14 cellular contexts compared by ENCODE assay signal in the genomic region with DNA sequence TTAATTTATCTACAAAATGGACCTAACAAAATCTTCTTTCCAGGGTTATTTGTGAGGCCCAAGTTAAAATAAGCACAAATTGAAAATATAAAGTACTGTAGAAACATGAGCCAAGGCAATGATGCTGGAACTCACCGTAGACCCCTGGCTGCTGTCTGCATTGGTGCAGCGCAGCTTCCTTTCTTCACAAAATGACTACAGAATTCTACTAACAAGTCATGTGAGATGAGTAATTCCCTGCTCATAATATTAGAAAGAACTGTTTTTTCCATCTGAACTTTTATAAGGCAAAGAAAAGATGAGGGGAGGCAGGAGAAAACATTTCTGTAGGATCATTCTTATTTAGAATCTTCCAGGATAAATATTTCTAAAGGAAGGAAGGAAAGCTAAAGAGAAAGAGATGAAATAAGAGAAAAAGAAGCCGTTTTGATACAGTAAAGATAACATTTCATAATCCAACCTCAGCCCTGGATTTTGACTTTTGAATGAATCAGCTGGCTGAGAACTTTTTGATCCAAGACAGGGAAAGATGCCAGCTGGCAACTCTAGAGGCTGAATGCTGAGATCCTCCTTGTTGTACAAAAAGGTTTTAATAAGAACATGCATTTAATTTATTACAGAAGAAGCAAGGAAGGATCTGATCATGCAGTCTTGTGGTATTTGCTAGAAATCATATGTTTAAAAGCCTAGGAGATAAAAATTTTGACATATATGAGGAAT.
DNase-seq lines count a peak whose midpoint lies in the region; ATAC-seq, FAIRE-seq and TF ChIP-seq lines count a peak whose summit lies in the region.
"Had no signal": no experiment of that assay in that cellular context is flagged by ENCODE, and none has a peak within 500 bp of the region (broad histone marks: within the 10 kb centered on the region; RNA-seq: fewer than 3 reads in every experiment).

No MANE protein-coding gene starts in this region.

- no peaks in the 10 kb centered on the region for H3F3A ChIP-seq in Loucy (ENCODE audit: low read depth)

- H3K27ac ChIP-seq in A673 (ENCODE audit: low read depth, low read length, poor library complexity, severe bottlenecking) (no peak overlapping the region), dorsolateral prefrontal cortex (no peak overlapping the region), Karpas-422 (ENCODE audit: low read length) (no peak overlapping the region), kidney (ENCODE audit: low read depth in 2 of 2, low read length in 2 of 2) (no peak overlapping the region)
- H3K27ac ChIP-seq: KMS-11 had no signal

- no peak for ATAC-seq in HG02970 (IDR thresholded peaks at IDR 0.05; ENCODE audit: low FRiP score, unreplicated experiment)
- ATAC-seq: naive thymus-derived CD8-positive, alpha-beta T cell; stimulated activated naive B cell treated with anti-CD40 and anti-IgM and Interleukin-4, amounts not matched to agents 10 μg/mL and 1 μg/mL and 100 μg/mL, for 72 hours had no signal

- H3K27me3 ChIP-seq in A673 (replicated peaks; ENCODE audit: insufficient read depth, low read depth, low read length, poor library complexity) (no peaks in the 10 kb centered on the region), Loucy (ENCODE audit: insufficient read depth, low read length, poor library complexity, severe bottlenecking) (no peaks in the 10 kb centered on the region), bronchial epithelial cell (ENCODE audit: control insufficient read depth, insufficient read depth, low read length) (no peaks in the 10 kb centered on the region), dorsolateral prefrontal cortex (peaks cover 0 to 4% (median 0%) of the 10 kb centered on the region in 45 donors), Karpas-422 (ENCODE audit: low read length) (no peaks in the 10 kb centered on the region)

- H3K9ac ChIP-seq in Loucy (ENCODE audit: low read depth, low read length, poor library complexity, severe bottlenecking) (no peak overlapping the region), Karpas-422 (ENCODE audit: low read length) (no peak overlapping the region), kidney (ENCODE audit: low read length in 2 of 2) (no peak overlapping the region)
- H3K9ac ChIP-seq: KMS-11 had no signal

- H3K36me3 ChIP-seq in A673 (ENCODE audit: insufficient read depth, low read length, poor library complexity, severe bottlenecking): no peaks in the 10 kb centered on the region
- H3K36me3 ChIP-seq in Loucy (ENCODE audit: insufficient read depth, low read length): no peaks in the 10 kb centered on the region
- no peaks in the 10 kb centered on the region for H3K36me3 ChIP-seq in bronchial epithelial cell (ENCODE audit: control insufficient read depth, insufficient read depth, low read length)
- H3K36me3 ChIP-seq in Karpas-422 (ENCODE audit: insufficient read depth, low read length): no peaks in the 10 kb centered on the region
- H3K36me3 ChIP-seq in kidney (ENCODE audit: control insufficient read depth in 1 of 2, insufficient read depth in 2 of 2, low read length in 2 of 2): no peaks in the 10 kb centered on the region

- H3K79me2 ChIP-seq in Loucy (ENCODE audit: insufficient read depth, low read length) (no peaks in the 10 kb centered on the region), Karpas-422 (ENCODE audit: low read length) (no peaks in the 10 kb centered on the region)

- no TSS peak for BruUV-seq in A673 (replicated peaks; lab: Mats Ljungman, UMichigan)

- POLR2A ChIA-PET in A673 (lab: Charles Lee; ENCODE audit: low non-redundant PET): no interaction called here

- no peak for FAIRE-seq in bronchial epithelial cell (lab: Jason Lieb, UNC)
- FAIRE-seq in kidney (lab: Jason Lieb, UNC): no peak

- intact Hi-C loops in A673 (cut with micrococcal nuclease; ENCODE audit: unreplicated experiment): no loop called here
- intact Hi-C loops in dorsolateral prefrontal cortex (cut with DNase I): no loop called here
- intact Hi-C loops in kidney (cut with DNase I): no loop called here

- CTCF ChIA-PET in A673 (lab: Charles Lee): no interaction called here

- H3K9me3 ChIP-seq in A673 (ENCODE audit: low read depth, low read length, poor library complexity, severe bottlenecking) (no peaks in the 10 kb centered on the region), Loucy (ENCODE audit: insufficient read depth, low read depth, low read length) (no peaks in the 10 kb centered on the region), Karpas-422 (ENCODE audit: low read length) (no peaks in the 10 kb centered on the region), kidney (ENCODE audit: control insufficient read depth in 1 of 2, low read length in 2 of 2) (no peaks in the 10 kb centered on the region)

- H3K4me1 ChIP-seq in A673 (ENCODE audit: insufficient read depth, low read length, poor library complexity, severe bottlenecking): no peaks in the 10 kb centered on the region
- no peaks in the 10 kb centered on the region for H3K4me1 ChIP-seq in Loucy (ENCODE audit: insufficient read depth, low read length, poor library complexity, severe bottlenecking)
- H3K4me1 ChIP-seq in Karpas-422 (ENCODE audit: low read length): no peaks in the 10 kb centered on the region
- no peaks in the 10 kb centered on the region for H3K4me1 ChIP-seq in kidney (ENCODE audit: control insufficient read depth in 1 of 2, insufficient read depth in 1 of 2, low read depth in 1 of 2, low read length in 2 of 2)

- H2AFZ ChIP-seq in Loucy (ENCODE audit: low read length) (no peak overlapping the region), Karpas-422 (ENCODE audit: low read length) (no peak overlapping the region)

- DNase-seq in A673 (ENCODE audit: low spot score) (no peak), bronchial epithelial cell (ENCODE audit: low read depth) (peak; percentile 26), left kidney (ENCODE audit: low read depth, low spot score) (peak; percentile 56), dorsolateral prefrontal cortex (no peak), Karpas-422 (no peak), kidney (no peak)
- DNase-seq: activated CD4-positive, alpha-beta memory T cell treated with anti-CD3 and anti-CD28 coated beads, Interleukin-2, amount 10 ng/mL, durations not matched to agents 7 days and 5 days; activated naive CD4-positive, alpha-beta T cell treated with anti-CD3 and anti-CD28 coated beads, Interleukin-2, amount 50 U/mL, for 16 hours; naive thymus-derived CD8-positive, alpha-beta T cell; NCI-H446 treated with DMSO at 0.1 percent for 48 hours; stimulated activated naive B cell treated with anti-CD40 and anti-IgM and Interleukin-4, amounts not matched to agents 10 μg/mL and 1 μg/mL and 100 μg/mL, for 72 hours had no signal

- TF ChIP-seq CTCF in A673 (conservative IDR thresholded peaks at IDR 0.05; ENCODE audit: low read depth, low read length) (peak; percentile 17; the same call in 1 of the 2 replicates), Loucy (conservative IDR thresholded peaks at IDR 0.05; ENCODE audit: low read length) (peak; percentile 27; the same call in 1 of the 2 replicates), bronchial epithelial cell (IDR thresholded peaks at IDR 0.05; ENCODE audit: insufficient read depth, low read length, severe bottlenecking) (no peak), dorsolateral prefrontal cortex (IDR thresholded peaks at IDR 0.05 in 54 of 56, conservative IDR thresholded peaks at IDR 0.05 in 2 of 56; ENCODE audit: low read depth in 1 of 56, partially characterized antibody in 56 of 56) (peak in 1 of 56 donors; percentile 5), kidney (IDR thresholded peaks at IDR 0.05; ENCODE audit: borderline replicate concordance, extremely low read depth, insufficient read depth) (no peak)

- H3K4me2 ChIP-seq in Loucy (ENCODE audit: low read depth, low read length, poor library complexity, severe bottlenecking): no peak overlapping the region
- no peak overlapping the region for H3K4me2 ChIP-seq in Karpas-422 (ENCODE audit: low read depth, low read length, poor library complexity, severe bottlenecking)
- H3K4me2 ChIP-seq: KMS-11 had no signal

- H3K4me3 ChIP-seq in A673 (ENCODE audit: low read depth, low read length, poor library complexity, severe bottlenecking): no peak overlapping the region
- no peak overlapping the region for H3K4me3 ChIP-seq in Loucy (ENCODE audit: low read length, poor library complexity, severe bottlenecking)
- H3K4me3 ChIP-seq in bronchial epithelial cell (ENCODE audit: low read depth, low read length): no peak overlapping the region
- no peak overlapping the region for H3K4me3 ChIP-seq in dorsolateral prefrontal cortex
- no peak overlapping the region for H3K4me3 ChIP-seq in Karpas-422 (ENCODE audit: low read length)
- H3K4me3 ChIP-seq in kidney (ENCODE audit: low read length in 2 of 2): no peak overlapping the region

- H3K9me2 ChIP-seq in Loucy (replicated peaks; ENCODE audit: low read depth, low read length) (no peaks in the 10 kb centered on the region), Karpas-422 (replicated peaks; ENCODE audit: insufficient read depth, low read length) (no peaks in the 10 kb centered on the region)

- no peaks in the 10 kb centered on the region for H4K20me1 ChIP-seq in Loucy (ENCODE audit: insufficient read depth, low read length, poor library complexity, severe bottlenecking)
- no peaks in the 10 kb centered on the region for H4K20me1 ChIP-seq in Karpas-422 (ENCODE audit: insufficient read depth, low read depth, low read length)

Comparison
In these comparisons a context has a peak if more than half of its experiments do, and no peak if none do; other contexts are left out.
1. DNase-seq: peak in bronchial epithelial cell (single experiment) and left kidney (single experiment); none in A673 (single experiment), dorsolateral prefrontal cortex (0 of 10), Karpas-422 (single experiment) and kidney (single experiment).
2. CTCF ChIP-seq: peak in A673 (single experiment) and Loucy (single experiment); none in bronchial epithelial cell (single experiment) and kidney (single experiment).